Comparison of ENCODE assay signal across 18 cellular contexts in genomic region chr7:39697481-39697880, GRCh38.
A peak's percentile ranks its signal among the peaks of the same experiment; 100 is the strongest.
DNase-seq lines count a peak whose midpoint lies in the region; ATAC-seq and TF ChIP-seq lines count a peak whose summit lies in the region.
"Had no signal": no experiment of that assay in that cellular context is flagged by ENCODE, and none has a peak within 500 bp of the region (broad histone marks: within the 10 kb centered on the region; RNA-seq: fewer than 3 reads in every experiment).

No MANE protein-coding gene starts in this region.

- peak overlapping the region in 2 of 3 donors; percentile 43 to 50 for H3K27ac Mint-ChIP-seq in CD4-positive, CD25-positive, alpha-beta regulatory T cell
- H3K27ac Mint-ChIP-seq in CD8-positive, alpha-beta T cell: peak overlapping the region; percentile 83
- H3K27ac Mint-ChIP-seq in endothelial cell (ENCODE audit: unreplicated experiment) (peak overlapping the region; percentile 59), nephron progenitor cell (peak overlapping the region; percentile 63)
- H3K27ac Mint-ChIP-seq: B cell had no signal

- H3K4me3 Mint-ChIP-seq in CD4-positive, CD25-positive, alpha-beta regulatory T cell: no peak overlapping the region
- no peak overlapping the region for H3K4me3 Mint-ChIP-seq in CD8-positive, alpha-beta T cell
- H3K4me3 Mint-ChIP-seq in endothelial cell (ENCODE audit: unreplicated experiment) (peak overlapping the region; percentile 82), nephron progenitor cell (no peak overlapping the region)
- H3K4me3 Mint-ChIP-seq: B cell had no signal

- CTCF ChIA-PET in CD8-positive, alpha-beta T cell (lab: Charles Lee): interaction anchor here (2.2 to 3.1 kb wide), 3 partner anchors 44 to 117 kb away, joined by 4 to 9 read pairs (median 8); no protein-coding TSS in a partner anchor

- H3K4me1 ChIP-seq in CD4-positive, CD25-positive, alpha-beta regulatory T cell (ENCODE audit: control insufficient read depth, insufficient read depth, low read length, poor library complexity, severe bottlenecking): no peaks in the 10 kb centered on the region
- H3K4me1 ChIP-seq in CD8-positive, alpha-beta T cell (ENCODE audit: insufficient read depth, low read length): no peaks in the 10 kb centered on the region

- H3K4me3 ChIP-seq in CD4-positive, CD25-positive, alpha-beta regulatory T cell (ENCODE audit: low read depth, low read length): no peak overlapping the region
- H3K4me3 ChIP-seq in CD8-positive, alpha-beta T cell (ENCODE audit: low read depth, low read length): no peak overlapping the region
- no peak overlapping the region for H3K4me3 ChIP-seq in foreskin fibroblast (ENCODE audit: low read depth in 1 of 2, low read length in 2 of 2)

- H3K4me1 Mint-ChIP-seq in CD4-positive, CD25-positive, alpha-beta regulatory T cell: peaks cover 0 to 8% (median 3%) of the 10 kb centered on the region in 4 donors
- H3K4me1 Mint-ChIP-seq in CD8-positive, alpha-beta T cell (ENCODE audit: low read depth): no peaks in the 10 kb centered on the region
- H3K4me1 Mint-ChIP-seq in endothelial cell (ENCODE audit: unreplicated experiment) (peaks cover 23% of the 10 kb centered on the region), nephron progenitor cell (no peaks in the 10 kb centered on the region)
- H3K4me1 Mint-ChIP-seq: B cell had no signal

- DNase-seq in CD4-positive, CD25-positive, alpha-beta regulatory T cell: no peak
- no peak for DNase-seq in CD8-positive, alpha-beta T cell
- DNase-seq in endothelial cell (ENCODE audit: low spot score) (no peak), nephron progenitor cell (no peak), HUDEP-2 (lab: John Stamatoyannopoulos, UW; ENCODE audit: unreplicated experiment in 76 of 76) (no peak), foreskin fibroblast (no peak), germinal center (ENCODE audit: low spot score) (no peak)
- DNase-seq: Calu3, EL, NCI-H1417, NCI-H187, NCI-H2107, NCI-H2227 treated with DMSO at 0.1 percent for 48 hours, NCI-H510A treated with DMSO at 0.1 percent for 48 hours, NCI-H774 had no signal

- POLR2A ChIA-PET in CD8-positive, alpha-beta T cell (lab: Charles Lee): no interaction called here

- H3K9me3 ChIP-seq in CD4-positive, CD25-positive, alpha-beta regulatory T cell (ENCODE audit: control insufficient read depth in 2 of 2, low read length in 2 of 2): no peaks in the 10 kb centered on the region
- H3K9me3 ChIP-seq in CD8-positive, alpha-beta T cell (ENCODE audit: low read length): no peaks in the 10 kb centered on the region

- no peak overlapping the region for H3K27ac ChIP-seq in CD4-positive, CD25-positive, alpha-beta regulatory T cell (ENCODE audit: insufficient read depth, low read length, poor library complexity, severe bottlenecking)
- no peak overlapping the region for H3K27ac ChIP-seq in CD8-positive, alpha-beta T cell (ENCODE audit: low read depth, low read length)
- H3K27ac ChIP-seq: KMS-11 had no signal

- ATAC-seq in CD4-positive, CD25-positive, alpha-beta regulatory T cell (ENCODE audit: low read depth in 2 of 2): no peak
- no peak for ATAC-seq in CD8-positive, alpha-beta T cell
- ATAC-seq: Right ventricle myocardium inferior had no signal

- peaks cover 56% of the 10 kb centered on the region for H3K36me3 ChIP-seq in CD4-positive, CD25-positive, alpha-beta regulatory T cell (ENCODE audit: control insufficient read depth, insufficient read depth, low read length)
- peaks cover 11% of the 10 kb centered on the region for H3K36me3 ChIP-seq in CD8-positive, alpha-beta T cell (ENCODE audit: insufficient read depth, low read length)

- no peaks in the 10 kb centered on the region for H3K27me3 Mint-ChIP-seq in CD4-positive, CD25-positive, alpha-beta regulatory T cell
- no peaks in the 10 kb centered on the region for H3K27me3 Mint-ChIP-seq in CD8-positive, alpha-beta T cell (ENCODE audit: low read depth)
- peaks cover 6% of the 10 kb centered on the region for H3K27me3 Mint-ChIP-seq in endothelial cell (ENCODE audit: unreplicated experiment)
- H3K27me3 Mint-ChIP-seq in nephron progenitor cell (ENCODE audit: low read depth, poor library complexity): no peaks in the 10 kb centered on the region
- H3K27me3 Mint-ChIP-seq: B cell had no signal

- H3K9me3 Mint-ChIP-seq in CD4-positive, CD25-positive, alpha-beta regulatory T cell: peaks cover 0 to 3% (median 0%) of the 10 kb centered on the region in 7 donors
- peaks cover 5% of the 10 kb centered on the region for H3K9me3 Mint-ChIP-seq in CD8-positive, alpha-beta T cell
- H3K9me3 Mint-ChIP-seq in endothelial cell (ENCODE audit: unreplicated experiment): no peaks in the 10 kb centered on the region
- H3K9me3 Mint-ChIP-seq in nephron progenitor cell: no peaks in the 10 kb centered on the region

- peaks cover 53% of the 10 kb centered on the region for H3K36me3 Mint-ChIP-seq in CD4-positive, CD25-positive, alpha-beta regulatory T cell
- H3K36me3 Mint-ChIP-seq in CD8-positive, alpha-beta T cell: peaks cover 74% of the 10 kb centered on the region
- H3K36me3 Mint-ChIP-seq in endothelial cell (ENCODE audit: low read depth, unreplicated experiment) (peaks cover 65% of the 10 kb centered on the region), nephron progenitor cell (ENCODE audit: low read depth) (peaks cover 71% of the 10 kb centered on the region)

- intact Hi-C loops in CD8-positive, alpha-beta T cell (cut with DNase I, micrococcal nuclease): no loop called here

- TF ChIP-seq CTCF in CD8-positive, alpha-beta T cell (IDR thresholded peaks at IDR 0.05): no peak
- TF ChIP-seq CTCF in endothelial cell (IDR thresholded peaks at IDR 0.05; ENCODE audit: unreplicated experiment) (no peak), nephron progenitor cell (IDR thresholded peaks at IDR 0.05) (no peak), foreskin fibroblast (IDR thresholded peaks at IDR 0.05; ENCODE audit: low read depth, low read length) (no peak)

- no peaks in the 10 kb centered on the region for H3K27me3 ChIP-seq in CD4-positive, CD25-positive, alpha-beta regulatory T cell (ENCODE audit: control insufficient read depth, insufficient read depth, low read length)
- no peaks in the 10 kb centered on the region for H3K27me3 ChIP-seq in CD8-positive, alpha-beta T cell (ENCODE audit: insufficient read depth, low read length)
